18 cellular contexts compared by ENCODE assay signal in genomic region chr11:94283678-94284077, GRCh38. TPM values are rescaled to one million over a fixed set of nuclear protein-coding genes. Genes with fewer than 3 reads are reported as not detected.
"Had no signal": no experiment of that assay in that cellular context is flagged by ENCODE, and none has a peak within 500 bp of the region (broad histone marks: within the 10 kb centered on the region; RNA-seq: fewer than 3 reads in every experiment).

No MANE protein-coding gene starts in this region.

- H3K27ac Mint-ChIP-seq: activated CD4-positive, alpha-beta T cell treated with anti-CD3 and anti-CD28 coated beads, Interleukin-2, amount 10 ng/mL, durations not matched to agents 7 days and 5 days; activated naive CD8-positive, alpha-beta T cell treated with anti-CD3 and anti-CD28 coated beads for 36 hours; activated T-helper 1 cell treated with anti-CD3 and anti-CD28 coated beads, Interleukin-12 subunit alpha, Interleukin-12 subunit beta, Interleukin-2, Interleukin-4 antibody, amounts not matched to agents 30 ng/mL and 10 ng/mL and 1 ng/mL, durations not matched to agents 14 hours and 24 hours and 36 hours; naive B cell; T-helper 2 cell treated with Interferon-gamma antibody and Interleukin-4, amounts not matched to agents 5 μg/mL and 100 μg/mL, for 36 hours; type B pancreatic cell had no signal

- DNase-seq: activated CD4-positive, alpha-beta T cell treated with anti-CD3 and anti-CD28 coated beads, Interleukin-2, amount 10 ng/mL, durations not matched to agents 7 days and 5 days; activated naive CD8-positive, alpha-beta T cell treated with anti-CD3 and anti-CD28 coated beads for 36 hours; brain microvascular endothelial cell; erythroblast; left colon; mammary epithelial cell; naive B cell; stimulated activated CD4-positive, alpha-beta T cell treated with anti-CD3 and anti-CD28 coated beads, Interleukin-4, amount 100 ng/mL, for 1 hour; stimulated activated naive CD4-positive, alpha-beta T cell treated with Interleukin-2 at 50 U/mL for 16 hours had no signal

- H3K4me3 ChIP-seq: gastroesophageal sphincter, ovary had no signal

- H3K4me1 Mint-ChIP-seq: activated CD4-positive, alpha-beta T cell treated with anti-CD3 and anti-CD28 coated beads, Interleukin-2, amount 10 ng/mL, durations not matched to agents 7 days and 5 days; activated naive CD8-positive, alpha-beta T cell treated with anti-CD3 and anti-CD28 coated beads for 36 hours; naive B cell had no signal

- H3K9me3 Mint-ChIP-seq: activated CD4-positive, alpha-beta T cell treated with anti-CD3 and anti-CD28 coated beads, Interleukin-2, amount 10 ng/mL, durations not matched to agents 7 days and 5 days; activated naive CD8-positive, alpha-beta T cell treated with anti-CD3 and anti-CD28 coated beads for 36 hours; activated T-helper 1 cell treated with anti-CD3 and anti-CD28 coated beads, Interleukin-12 subunit alpha, Interleukin-12 subunit beta, Interleukin-2, Interleukin-4 antibody, amounts not matched to agents 30 ng/mL and 10 ng/mL and 1 ng/mL, durations not matched to agents 14 hours and 24 hours and 36 hours; T-helper 2 cell treated with Interferon-gamma antibody and Interleukin-4, amounts not matched to agents 5 μg/mL and 100 μg/mL, for 36 hours; type B pancreatic cell had no signal

- H3K4me3 Mint-ChIP-seq: activated CD4-positive, alpha-beta T cell treated with anti-CD3 and anti-CD28 coated beads, Interleukin-2, amount 10 ng/mL, durations not matched to agents 7 days and 5 days; activated naive CD8-positive, alpha-beta T cell treated with anti-CD3 and anti-CD28 coated beads for 36 hours; activated T-helper 1 cell treated with anti-CD3 and anti-CD28 coated beads, Interleukin-12 subunit alpha, Interleukin-12 subunit beta, Interleukin-2, Interleukin-4 antibody, amounts not matched to agents 30 ng/mL and 10 ng/mL and 1 ng/mL, durations not matched to agents 14 hours and 24 hours and 36 hours; naive B cell; T-helper 2 cell treated with Interferon-gamma antibody and Interleukin-4, amounts not matched to agents 5 μg/mL and 100 μg/mL, for 36 hours; type B pancreatic cell had no signal

- H3K36me3 Mint-ChIP-seq: activated naive CD8-positive, alpha-beta T cell treated with anti-CD3 and anti-CD28 coated beads for 36 hours; naive B cell; type B pancreatic cell had no signal

- ATAC-seq: gastroesophageal sphincter, left colon had no signal

- H3K27me3 Mint-ChIP-seq: activated CD4-positive, alpha-beta T cell treated with anti-CD3 and anti-CD28 coated beads, Interleukin-2, amount 10 ng/mL, durations not matched to agents 7 days and 5 days; type B pancreatic cell had no signal

- H3K4me1 ChIP-seq: gastroesophageal sphincter had no signal

- H3K27me3 ChIP-seq: brain microvascular endothelial cell, gastroesophageal sphincter, ovary had no signal

- H3K27ac ChIP-seq: brain microvascular endothelial cell, gastroesophageal sphincter, ovary had no signal

- H3K9me3 ChIP-seq: gastroesophageal sphincter, ovary had no signal

- H3K36me3 ChIP-seq: brain microvascular endothelial cell, gastroesophageal sphincter, ovary had no signal

RNA-seq across cellular contexts. Expression of gene IZUMO1R, which starts 20.7 kb away (rescaled TPM):
- total RNA-seq: activated CD4-positive, alpha-beta T cell treated with anti-CD3 and anti-CD28 coated beads, Interleukin-2, amount 10 ng/mL, durations not matched to agents 7 days and 5 days; activated CD8-positive, alpha-beta memory T cell treated with anti-CD3 and anti-CD28 coated beads for 36 hours; activated naive CD8-positive, alpha-beta T cell treated with anti-CD3 and anti-CD28 coated beads for 36 hours; activated T-helper 1 cell treated with anti-CD3 and anti-CD28 coated beads, Interleukin-12 subunit alpha, Interleukin-12 subunit beta, Interleukin-2, Interleukin-4 antibody, amounts not matched to agents 30 ng/mL and 10 ng/mL and 1 ng/mL, durations not matched to agents 14 hours and 24 hours and 36 hours; chondrocyte; dermis microvascular lymphatic vessel endothelial cell; gastroesophageal sphincter; left colon; mammary epithelial cell; mononuclear cell had no signal
